15 cellular contexts compared by ENCODE assay signal in genomic region chr10:126250045-126250444, GRCh38.
DNase-seq lines count a peak whose midpoint lies in the region; ATAC-seq and TF ChIP-seq lines count a peak whose summit lies in the region.
"Had no signal": no experiment of that assay in that cellular context is flagged by ENCODE, and none has a peak within 500 bp of the region (broad histone marks: within the 10 kb centered on the region; RNA-seq: fewer than 3 reads in every experiment).

No MANE protein-coding gene starts in this region.

- no peak overlapping the region for H3K9ac ChIP-seq in smooth muscle cell (ENCODE audit: low read depth)

- H3K4me3 Mint-ChIP-seq in GM23338 = no peak overlapping the region
- H3K4me3 Mint-ChIP-seq: B cell; CD4-positive, alpha-beta T cell had no signal

- H3F3A ChIP-seq in GM23338 (replicated peaks; ENCODE audit: low read depth) (no peaks in the 10 kb centered on the region), smooth muscle cell (ENCODE audit: low read depth) (peaks cover 23% of the 10 kb centered on the region)

- H3K27ac ChIP-seq in GM23338 (ENCODE audit: low read depth) (peak overlapping the region; percentile 1; the same call in 1 of the 2 replicates), smooth muscle cell (ENCODE audit: low read depth) (peak overlapping the region; percentile 66), testis (peak overlapping the region in 1 of 2 donors; percentile 43)

- no peaks in the 10 kb centered on the region; the same call in 2 of the 3 replicates for H3K4me1 Mint-ChIP-seq in GM23338
- H3K4me1 Mint-ChIP-seq: B cell had no signal

- DNase-seq in GM23338 (ENCODE audit: low spot score) = no peak
- DNase-seq in LNCaP clone FGC (ENCODE audit: low read depth) = peak; percentile 13
- peak; percentile 29 for DNase-seq in fibroblast of peridontal ligament (ENCODE audit: extremely low read depth)
- no peak for DNase-seq in smooth muscle cell (lab: John Stamatoyannopoulos, UW; ENCODE audit: unreplicated experiment)
- DNase-seq in NCI-H1105 treated with DMSO at 0.1 percent for 48 hours (lab: John Stamatoyannopoulos, UW) = no peak
- DNase-seq in SW 1271 (lab: John Stamatoyannopoulos, UW) = no peak
- DNase-seq in testis = no peak
- DNase-seq: Calu3; CD4-positive, alpha-beta T cell; DMS79 treated with DMSO at 0.1 percent for 48 hours; GDM1; NCI-H1436 treated with DMSO at 0.1 percent for 48 hours; NCI-H345; PC-3 had no signal

- H3K4me3 ChIP-seq in GM23338 (no peak overlapping the region), LNCaP clone FGC (ENCODE audit: low read depth, low read length) (no peak overlapping the region), smooth muscle cell (no peak overlapping the region), testis (no peak overlapping the region)

- no peaks in the 10 kb centered on the region for H4K20me1 ChIP-seq in GM23338 (replicated peaks; ENCODE audit: insufficient read depth)
- H4K20me1 ChIP-seq in smooth muscle cell (ENCODE audit: low read depth) = no peaks in the 10 kb centered on the region

- H3K9me3 Mint-ChIP-seq in GM23338 = peaks cover 7% of the 10 kb centered on the region

- no peaks in the 10 kb centered on the region for H3K79me2 ChIP-seq in GM23338 (replicated peaks; ENCODE audit: insufficient read depth)
- H3K79me2 ChIP-seq in smooth muscle cell (ENCODE audit: low read depth) = peaks cover 14% of the 10 kb centered on the region

- no peaks in the 10 kb centered on the region for H3K27me3 ChIP-seq in GM23338 (ENCODE audit: insufficient read depth)
- no peaks in the 10 kb centered on the region for H3K27me3 ChIP-seq in smooth muscle cell (ENCODE audit: low read depth)
- no peaks in the 10 kb centered on the region for H3K27me3 ChIP-seq in testis

- no peak for TF ChIP-seq CTCF in GM23338 (conservative IDR thresholded peaks at IDR 0.05; ENCODE audit: low read depth in 2 of 2)
- no peak for TF ChIP-seq CTCF in LNCaP clone FGC (IDR thresholded peaks at IDR 0.05; ENCODE audit: control insufficient read depth, extremely low read depth, insufficient read depth)
- TF ChIP-seq CTCF in smooth muscle cell (IDR thresholded peaks at IDR 0.05; ENCODE audit: borderline replicate concordance, insufficient read depth, poor library complexity, severe bottlenecking) = no peak
- no peak for TF ChIP-seq CTCF in testis (IDR thresholded peaks at IDR 0.05)

- H3K36me3 ChIP-seq in GM23338 (ENCODE audit: insufficient read depth) (no peaks in the 10 kb centered on the region), smooth muscle cell (ENCODE audit: low read depth) (no peaks in the 10 kb centered on the region), testis (ENCODE audit: low read depth, missing control alignments) (no peaks in the 10 kb centered on the region)

- intact Hi-C loops in testis (cut with DNase I; ENCODE audit: low total_unique reads) = no loop called here

- H2AFZ ChIP-seq in GM23338 (peak overlapping the region; percentile 11; the same call in 1 of the 2 replicates), smooth muscle cell (ENCODE audit: low read depth) (no peak overlapping the region)

- H3K27me3 Mint-ChIP-seq in GM23338 (ENCODE audit: insufficient read depth, low read depth, poor library complexity) = peaks cover 2% of the 10 kb centered on the region
- H3K27me3 Mint-ChIP-seq: CD4-positive, alpha-beta T cell had no signal

- no peak for TF ChIP-seq POLR2A in testis (IDR thresholded peaks at IDR 0.05)

- H3K9me3 ChIP-seq in smooth muscle cell (replicated peaks; ENCODE audit: low read depth) (no peaks in the 10 kb centered on the region), testis (no peaks in the 10 kb centered on the region)

- H3K4me2 ChIP-seq in GM23338 (no peak overlapping the region), smooth muscle cell (no peak overlapping the region)

- 30% methylated on average over 5 of the region's 5 CpGs for WGBS in smooth muscle cell (ENCODE audit: low lambda C conversion rate)
- 56 to 65% methylated on average over 5 of the region's 5 CpGs for WGBS in testis, 2 donors

- H3K4me1 ChIP-seq in GM23338 (ENCODE audit: insufficient read depth) (peaks cover 10% of the 10 kb centered on the region), smooth muscle cell (ENCODE audit: low read depth) (peaks cover 3% of the 10 kb centered on the region), testis (no peaks in the 10 kb centered on the region)

- no peak overlapping the region for H3K27ac Mint-ChIP-seq in GM23338
- H3K27ac Mint-ChIP-seq: B cell; CD4-positive, alpha-beta T cell had no signal

- H3K9me2 ChIP-seq in GM23338 (ENCODE audit: insufficient read depth) = peaks cover 21% of the 10 kb centered on the region

- H3K36me3 Mint-ChIP-seq in GM23338 (ENCODE audit: low read depth) = no peaks in the 10 kb centered on the region; the same call in 2 of the 3 replicates

- no peak for ATAC-seq in GM23338
- ATAC-seq: PC-3 had no signal

TF ChIP-seq in GM23338, 12 proteins besides CTCF, POLR2A, EP300 and RAD21:
- TF ChIP-seq EZH2phosphoT487 (IDR thresholded peaks at IDR 0.05; ENCODE audit: unreplicated experiment) = no peak
- TF ChIP-seq ZNF114 (CRISPR knock-in tag; IDR thresholded peaks at IDR 0.05) = no peak
- TF ChIP-seq JUNB (IDR thresholded peaks at IDR 0.05; ENCODE audit: unreplicated experiment) = no peak

Comparison
In these comparisons a context has a peak if more than half of its experiments do, and no peak if none do; other contexts are left out.
1. DNase-seq: peak in LNCaP clone FGC (single experiment) and fibroblast of peridontal ligament (single experiment); none in GM23338 (single experiment), smooth muscle cell (single experiment), NCI-H1105 treated with DMSO at 0.1 percent for 48 hours (single experiment), SW 1271 (0 of 2) and testis (single experiment).